ENCODE assay signal across 10 cellular contexts in genomic region chr12:120847392-120848157, GRCh38. TPM values are rescaled to one million over a fixed set of nuclear protein-coding genes. Genes with fewer than 3 reads are reported as not detected.
DNase-seq lines count a peak whose midpoint lies in the region; ATAC-seq and TF ChIP-seq lines count a peak whose summit lies in the region.
"Had no signal": no experiment of that assay in that cellular context is flagged by ENCODE, and none has a peak within 500 bp of the region (broad histone marks: within the 10 kb centered on the region; RNA-seq: fewer than 3 reads in every experiment).

No MANE protein-coding gene starts in this region.

- no peaks in the 10 kb centered on the region for H3K9me3 Mint-ChIP-seq in T-cell
- H3K9me3 Mint-ChIP-seq: brain had no signal

- no peak overlapping the region for H3K4me3 ChIP-seq in ascending aorta
- H3K4me3 ChIP-seq in lower leg skin (ENCODE audit: low read depth, poor library complexity, severe bottlenecking), result no peak overlapping the region

- POLR2A ChIA-PET in T-cell (lab: Charles Lee), result interaction anchor here in 1 of 2 donors (0.6 kb wide), 1 partner anchor 29 kb away, joined by 7 read pairs; no protein-coding TSS in a partner anchor

- TF ChIP-seq CTCF in ascending aorta (IDR thresholded peaks at IDR 0.05), result no peak
- no peak for TF ChIP-seq CTCF in lower leg skin (IDR thresholded peaks at IDR 0.05)

- no peaks in the 10 kb centered on the region for H3K27me3 Mint-ChIP-seq in T-cell
- H3K27me3 Mint-ChIP-seq: brain had no signal

- peaks cover 14 to 52% of the 10 kb centered on the region in 2 donors for H3K4me1 ChIP-seq in ascending aorta

- no peaks in the 10 kb centered on the region for H3K36me3 ChIP-seq in ascending aorta

- H3K4me3 Mint-ChIP-seq in T-cell, result no peak overlapping the region
- H3K4me3 Mint-ChIP-seq: brain had no signal

- TF ChIP-seq POLR2A in lower leg skin (IDR thresholded peaks at IDR 0.05), result no peak

- in situ Hi-C loops in ACHN (cut with HindIII; ENCODE audit: low pct_ligation_motif_present, low pct_unique_long_range_greater_than_20kb, low sequenced_read_pairs), result no loop called here

- H3K36me3 Mint-ChIP-seq in T-cell, result no peaks in the 10 kb centered on the region

- H3K27ac ChIP-seq in ascending aorta, result peak overlapping the region; percentile 48 to 54

- H3K4me1 Mint-ChIP-seq in T-cell, result peaks cover 73 to 77% (median 75%) of the 10 kb centered on the region in 3 donors

- 37 to 38% methylated on average over 7 of the region's 7 CpGs for WGBS in lower leg skin, 2 donors

- H3K27ac Mint-ChIP-seq in T-cell, result no peak overlapping the region

- DNase-seq in CD1c-positive myeloid dendritic cell (ENCODE audit: extremely low spot score), result peak; percentile 39
- no peak for DNase-seq in ascending aorta (ENCODE audit: low spot score in 2 of 2)
- no peak for DNase-seq in T-cell
- no peak for DNase-seq in ACHN
- DNase-seq in NCI-H2107 treated with DMSO at 0.1 percent for 48 hours (lab: John Stamatoyannopoulos, UW; ENCODE audit: unreplicated experiment), result no peak
- no peak for DNase-seq in lower leg skin (ENCODE audit: low spot score in 2 of 2)
- DNase-seq: C1 segment of cervical spinal cord had no signal

- H3K27me3 ChIP-seq in ascending aorta, result no peaks in the 10 kb centered on the region

- ATAC-seq in GM19397 (IDR thresholded peaks at IDR 0.05; ENCODE audit: unreplicated experiment) (peak; percentile 58), HG03354 (IDR thresholded peaks at IDR 0.05; ENCODE audit: poor library complexity, severe bottlenecking, unreplicated experiment) (peak; percentile 72), T-cell (replicated peaks in 1 of 4) (no peak)

- no peaks in the 10 kb centered on the region for H3K9me3 ChIP-seq in ascending aorta

- CTCF ChIA-PET in T-cell (lab: Charles Lee), result no interaction called here

- intact Hi-C loops in ascending aorta (cut with DNase I), result loop anchor here (5.0 kb wide), 2 partner anchors 55 to 200 kb away; partner anchors contain the start of gene SPPL3
- intact Hi-C loops in lower leg skin (cut with DNase I; ENCODE audit: low total_unique reads), result no loop called here

RNA-seq across cellular contexts. Expression of gene SPPL3, which starts 56.6 kb away (rescaled TPM):
- total RNA-seq in ascending aorta (20.4 TPM), T-cell (10 to 100 TPM; 36.5 to 46.6 (median 41.8) TPM), lower leg skin (10 to 100 TPM; 47.3 to 59.0 (median 52.4) TPM)

Comparison
In these comparisons a context has a peak if more than half of its experiments do, and no peak if none do; other contexts are left out.
1. ATAC-seq: peak in GM19397 (single experiment) and HG03354 (single experiment); none in T-cell (0 of 4).